Comparison of ENCODE assay signal across 8 cellular contexts in the genomic region with DNA sequence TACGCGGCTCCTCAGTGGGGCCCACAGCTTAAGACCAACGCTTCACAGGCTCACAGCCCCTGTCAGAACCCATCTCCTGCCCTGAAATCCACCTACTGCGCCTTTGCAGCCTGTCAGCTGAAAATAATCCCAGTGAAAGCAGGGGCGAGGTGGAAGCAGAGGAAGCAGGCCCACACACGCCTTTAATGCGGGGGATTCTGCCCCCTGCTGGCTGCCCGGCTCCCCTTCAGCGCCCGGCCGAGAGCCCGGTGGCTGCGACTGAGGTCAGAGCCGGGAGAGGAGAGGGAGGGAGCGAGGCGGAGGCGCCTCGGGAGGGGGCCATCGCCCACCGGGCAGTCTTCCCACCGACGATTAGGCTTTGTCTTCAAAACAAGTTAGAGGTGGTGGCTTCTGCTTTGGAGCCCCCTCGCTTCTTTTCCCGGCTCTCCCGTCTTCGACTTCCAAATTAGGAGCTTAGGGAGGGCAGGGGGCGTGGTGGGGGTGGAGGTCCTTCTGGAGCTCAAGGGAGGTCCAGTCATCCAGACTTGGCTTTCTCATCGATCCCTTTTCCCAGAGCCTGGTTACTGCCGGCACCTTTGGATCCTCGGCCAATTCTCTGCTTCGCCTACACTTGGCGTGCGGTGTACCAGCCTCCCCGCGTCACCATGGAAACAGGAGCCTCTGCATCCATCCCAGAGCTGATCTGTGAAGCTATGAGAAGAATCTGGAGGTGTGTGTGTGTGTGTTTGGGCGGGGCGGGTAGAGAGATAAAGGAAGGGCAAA. TPM values are rescaled to one million over a fixed set of nuclear protein-coding genes. Genes with fewer than 3 reads are reported as not detected.
DNase-seq lines count a peak whose midpoint lies in the region; ATAC-seq, FAIRE-seq and TF ChIP-seq lines count a peak whose summit lies in the region.

No MANE protein-coding gene starts in this region.

- peak; percentile 92 for TF ChIP-seq CTCF in MM.1S (IDR thresholded peaks at IDR 0.05; ENCODE audit: low read length)
- peak in 2 of 3 donors; percentile 40 to 69 for TF ChIP-seq CTCF in omental fat pad (IDR thresholded peaks at IDR 0.05)
- peak; percentile 65 to 90 for TF ChIP-seq CTCF in suprapubic skin (IDR thresholded peaks at IDR 0.05)

- no peaks in the 10 kb centered on the region for H3K79me2 ChIP-seq in MM.1S (ENCODE audit: low read length)

- H4K20me1 ChIP-seq in MM.1S (ENCODE audit: insufficient read depth, low read length), result no peaks in the 10 kb centered on the region

- no peak for TF ChIP-seq EP300 in suprapubic skin (IDR thresholded peaks at IDR 0.05)

- no peaks in the 10 kb centered on the region for H3K9me2 ChIP-seq in MM.1S (replicated peaks; ENCODE audit: insufficient read depth, low read length)

- 0 out of 2 replicates have a peak, but pooled peaks cover 3% of the 10 kb centered on the region for H3K4me1 ChIP-seq in MM.1S (ENCODE audit: low read length)
- peaks cover 9% of the 10 kb centered on the region for H3K4me1 ChIP-seq in suprapubic skin

- no peaks in the 10 kb centered on the region for H3F3A ChIP-seq in MM.1S (ENCODE audit: insufficient read depth, low read length)

- WGBS in suprapubic skin, result 7% methylated on average over 28 of the region's 37 CpGs

- in situ Hi-C loops in ACHN (cut with HindIII; ENCODE audit: low pct_ligation_motif_present, low pct_unique_long_range_greater_than_20kb, low sequenced_read_pairs), result no loop called here

- H3K36me3 ChIP-seq in MM.1S (replicated peaks; ENCODE audit: insufficient read depth, low read length) (no peaks in the 10 kb centered on the region), suprapubic skin (no peaks in the 10 kb centered on the region)

- H3K27me3 ChIP-seq in MM.1S (replicated peaks; ENCODE audit: insufficient read depth, low read length) (peaks cover 12% of the 10 kb centered on the region), suprapubic skin (peaks cover 7% of the 10 kb centered on the region)

- peak; percentile 77 for DNase-seq in ACHN
- peak; percentile 55 for DNase-seq in GM19239 (ENCODE audit: insufficient read length, low spot score)
- peak; percentile 68 for DNase-seq in MM.1S
- DNase-seq in SK-N-DZ (ENCODE audit: low spot score), result peak; percentile 73
- DNase-seq in activated naive CD4-positive, alpha-beta T cell treated with Interleukin-2 at 50 U/mL for 16 hours, result peak; percentile 76
- peak; percentile 76 for DNase-seq in glomerular visceral epithelial cell (ENCODE audit: extremely low spot score)
- peak; percentile 75 for DNase-seq in omental fat pad (ENCODE audit: low spot score)
- peak; percentile 79 to 85 for DNase-seq in suprapubic skin (ENCODE audit: low spot score in 2 of 2)

- ATAC-seq in omental fat pad (ENCODE audit: low FRiP score), result peak; percentile 96

- H3K9me3 ChIP-seq in MM.1S (replicated peaks; ENCODE audit: insufficient read depth, low read length) (no peaks in the 10 kb centered on the region), suprapubic skin (no peaks in the 10 kb centered on the region)

- H2AFZ ChIP-seq in MM.1S (ENCODE audit: low read length), result peak overlapping the region; percentile 86

- H3K27ac ChIP-seq in MM.1S (ENCODE audit: low read length), result no peak overlapping the region
- H3K27ac ChIP-seq in suprapubic skin, result no peak overlapping the region

- peak overlapping the region; percentile 49 for H3K4me3 ChIP-seq in MM.1S (ENCODE audit: low read length)
- H3K4me3 ChIP-seq in suprapubic skin, result peak overlapping the region; percentile 32

- no peak overlapping the region for H3K9ac ChIP-seq in MM.1S (ENCODE audit: low read length)

- TF ChIP-seq POLR2A in suprapubic skin (IDR thresholded peaks at IDR 0.05), result no peak

- peak overlapping the region; percentile 88 for H3K4me2 ChIP-seq in MM.1S (ENCODE audit: low read depth, low read length)

- peak; percentile 8 for FAIRE-seq in GM19239 (lab: Jason Lieb, UNC)

RNA-seq across cellular contexts. Expression of gene RND1, which starts 25.2 kb away (rescaled TPM):
- 0.42 TPM in 1 of 2 replicates, not detected in the other for polyA plus RNA-seq in SK-N-DZ (2014; cell fraction: cytosol; rRNA removed)
- 0.07 TPM in 1 of 2 replicates, not detected in the other for polyA plus RNA-seq in SK-N-DZ (2014; cell fraction: nucleus; rRNA removed)
- total RNA-seq in omental fat pad (1 to 10 TPM; 1.3 to 5.8 (median 4.6) TPM), suprapubic skin (1 to 10 TPM in 1 of 4 donors, under 1 TPM in 2, not detected in 1; 0.40 to 1.1 (median 0.65) TPM)

RNA-seq across cellular contexts. Expression of gene FKBP11, which starts 34.5 kb away (rescaled TPM):
- 4.9 and 8.8 TPM in 2 replicates for polyA plus RNA-seq in SK-N-DZ (2014; cell fraction: cytosol; rRNA removed)
- 23.0 and 35.3 TPM in 2 replicates for polyA plus RNA-seq in SK-N-DZ (2014; cell fraction: nucleus; rRNA removed)
- total RNA-seq in omental fat pad (10 to 100 TPM; 14.7 to 32.1 (median 22.5) TPM), suprapubic skin (10 to 100 TPM in 3 of 4 donors, 1 to 10 TPM in 1; 8.9 to 18.9 (median 15.3) TPM)

RNA-seq across cellular contexts. Expression of gene DDX23, which starts 38.9 kb away (rescaled TPM):
- 127 and 137 TPM in 2 replicates for polyA plus RNA-seq in SK-N-DZ (2014; cell fraction: cytosol; rRNA removed)
- 264 and 274 TPM in 2 replicates for polyA plus RNA-seq in SK-N-DZ (2014; cell fraction: nucleus; rRNA removed)
- total RNA-seq in omental fat pad (10 to 100 TPM; 44.9 to 85.0 (median 62.0) TPM), suprapubic skin (100 to 1,000 TPM in 1 of 4 donors, 10 to 100 TPM in 3; 55.0 to 125 (median 62.2) TPM)
